ENCODE assay signal across 17 cellular contexts in the genomic region with DNA sequence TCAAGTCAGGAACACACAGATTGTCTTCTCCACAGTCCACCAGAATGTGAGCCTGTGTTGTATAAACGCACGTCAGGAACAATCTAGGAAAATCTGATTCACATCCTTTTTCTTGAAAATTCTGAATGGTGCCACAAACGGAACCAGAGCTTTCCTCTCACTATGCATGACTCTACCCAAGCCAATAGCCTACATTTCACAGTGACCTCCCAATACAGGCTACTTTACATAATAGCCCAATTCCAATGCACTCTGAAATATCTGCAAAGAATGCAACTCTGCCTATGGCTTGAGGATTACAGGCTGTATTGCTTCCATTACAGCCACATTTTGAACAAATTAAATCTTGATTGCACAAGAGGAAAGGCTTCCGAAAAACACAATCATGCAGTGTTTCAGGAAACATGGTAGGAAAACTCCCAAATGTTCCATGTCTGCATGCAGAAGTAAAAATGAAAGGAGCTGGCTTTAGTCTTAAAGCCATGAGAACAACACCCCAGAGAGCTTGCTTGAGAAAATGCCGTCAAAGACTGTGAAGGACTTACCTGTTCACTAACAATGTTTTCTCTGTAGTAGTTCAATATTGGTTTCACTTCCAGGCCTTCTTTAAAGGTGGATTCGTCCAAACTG.
DNase-seq lines count a peak whose midpoint lies in the region; ATAC-seq, FAIRE-seq and TF ChIP-seq lines count a peak whose summit lies in the region.
"Had no signal": no experiment of that assay in that cellular context is flagged by ENCODE, and none has a peak within 500 bp of the region (broad histone marks: within the 10 kb centered on the region; RNA-seq: fewer than 3 reads in every experiment).

No MANE protein-coding gene starts in this region.

- H3K14ac ChIP-seq in IMR-90 (replicated peaks; ENCODE audit: low read depth, low read length) = no peak overlapping the region

- H3K9me2 ChIP-seq in PC-9 (ENCODE audit: insufficient read depth) = no peaks in the 10 kb centered on the region

- H4K8ac ChIP-seq in IMR-90 (ENCODE audit: low read depth in 2 of 2, low read length in 2 of 2) = no peak overlapping the region

- H4K5ac ChIP-seq in IMR-90 (ENCODE audit: low read depth, low read length) = no peak overlapping the region

- CTCF ChIA-PET in IMR-90 (lab: Yijun Ruan, JAX) (no interaction called here), endothelial cell of umbilical vein (lab: Charles Lee) (interaction anchor here (2.4 kb wide), 1 partner anchor 8 kb away, joined by 7 read pairs; no protein-coding TSS in a partner anchor), PC-9 (lab: Charles Lee) (no interaction called here)

- no peak for TF ChIP-seq CTCF in left ventricle myocardium inferior (IDR thresholded peaks at IDR 0.05; ENCODE audit: borderline replicate concordance)
- no peak for TF ChIP-seq CTCF in IMR-90 (conservative IDR thresholded peaks at IDR 0.05; ENCODE audit: low read depth, low read length)
- no peak for TF ChIP-seq CTCF in endothelial cell of umbilical vein (IDR thresholded peaks at IDR 0.05; ENCODE audit: extremely low read depth in 1 of 2, insufficient read depth in 1 of 2, low read depth in 1 of 2, low read length in 2 of 2)
- no peak for TF ChIP-seq CTCF in thoracic aorta (IDR thresholded peaks at IDR 0.05)
- no peak for TF ChIP-seq CTCF in omental fat pad (IDR thresholded peaks at IDR 0.05)
- TF ChIP-seq CTCF in PC-9 (conservative IDR thresholded peaks at IDR 0.05) = no peak

- no peak overlapping the region for H2AK5ac ChIP-seq in IMR-90 (ENCODE audit: low read depth, low read length)

- H3K27me3 ChIP-seq in left ventricle myocardium inferior (ENCODE audit: low read depth) (no peaks in the 10 kb centered on the region), IMR-90 (ENCODE audit: control insufficient read depth, insufficient read depth, low read length) (peaks cover 9% of the 10 kb centered on the region), endothelial cell of umbilical vein (ENCODE audit: control insufficient read depth in 2 of 2, insufficient read depth in 2 of 2, low read length in 2 of 2) (peaks cover 13 to 22% of the 10 kb centered on the region in 2 experiments), thoracic aorta (replicated peaks; ENCODE audit: insufficient read depth) (no peaks in the 10 kb centered on the region), PC-9 (ENCODE audit: insufficient read depth, low read depth) (peaks cover 34% of the 10 kb centered on the region)

- H2BK20ac ChIP-seq in IMR-90 (ENCODE audit: low read depth, low read length) = no peak overlapping the region

- H3K23ac ChIP-seq in IMR-90 (ENCODE audit: low read depth, low read length) = no peak overlapping the region

- H4K20me1 ChIP-seq in IMR-90 (ENCODE audit: insufficient read depth, low read length) (no peaks in the 10 kb centered on the region), endothelial cell of umbilical vein (replicated peaks; ENCODE audit: control insufficient read depth, extremely low read depth, insufficient read depth, low read length) (no peaks in the 10 kb centered on the region), PC-9 (ENCODE audit: insufficient read depth) (no peaks in the 10 kb centered on the region)

- POLR2A ChIA-PET in IMR-90 (lab: Charles Lee; ENCODE audit: unreplicated experiment) (no interaction called here), endothelial cell of umbilical vein (lab: Charles Lee) (no interaction called here), PC-9 (lab: Charles Lee; ENCODE audit: unreplicated experiment) (no interaction called here)

- no peak overlapping the region for H2BK15ac ChIP-seq in IMR-90 (ENCODE audit: low read depth, low read length)

- no peak overlapping the region for H2BK5ac ChIP-seq in IMR-90 (ENCODE audit: low read depth, low read length, poor library complexity, severe bottlenecking)

- TF ChIP-seq POLR2A in IMR-90 (IDR thresholded peaks at IDR 0.05; ENCODE audit: low read depth, low read length) = no peak
- TF ChIP-seq POLR2A in endothelial cell of umbilical vein (IDR thresholded peaks at IDR 0.05; ENCODE audit: low read depth, low read length) = no peak

- H3K36me3 ChIP-seq in left ventricle myocardium inferior (no peaks in the 10 kb centered on the region), IMR-90 (ENCODE audit: control insufficient read depth, insufficient read depth, low read length) (no peaks in the 10 kb centered on the region), endothelial cell of umbilical vein (ENCODE audit: control insufficient read depth in 2 of 2, extremely low read depth in 1 of 2, insufficient read depth in 2 of 2, low read length in 2 of 2) (no peaks in the 10 kb centered on the region), thoracic aorta (peaks cover 66% of the 10 kb centered on the region), PC-9 (ENCODE audit: low read depth) (no peaks in the 10 kb centered on the region)

- peak overlapping the region; percentile 83 for H3K27ac ChIP-seq in left ventricle myocardium inferior (replicated peaks)
- H3K27ac ChIP-seq in IMR-90 (ENCODE audit: insufficient read depth, low read length) = no peak overlapping the region
- H3K27ac ChIP-seq in endothelial cell of umbilical vein (ENCODE audit: insufficient read depth, low read depth, low read length) = no peak overlapping the region
- peak overlapping the region; percentile 5 to 35 for H3K27ac ChIP-seq in thoracic aorta
- no peak overlapping the region for H3K27ac ChIP-seq in PC-9

- H3K9ac ChIP-seq in IMR-90 (ENCODE audit: low read depth, low read length) (no peak overlapping the region), endothelial cell of umbilical vein (replicated peaks; ENCODE audit: extremely low read depth, insufficient read depth, low read length) (no peak overlapping the region)

- in situ Hi-C loops in IMR-90 (cut with MboI; ENCODE audit: low sequenced_read_pairs) = no loop called here

- no peaks in the 10 kb centered on the region for H3F3A ChIP-seq in PC-9 (ENCODE audit: insufficient read depth, low read depth)

- no peak for TF ChIP-seq RAD21 in IMR-90 (IDR thresholded peaks at IDR 0.05; ENCODE audit: low read length)

- H2AK9ac ChIP-seq in IMR-90 (replicated peaks; ENCODE audit: low read depth, low read length, poor library complexity) = no peak overlapping the region

- WGBS in IMR-90 (ENCODE audit: extremely low coverage in 2 of 2, insufficient read length in 1 of 2), 2 experiments = no CpG with 5 or more reads among the region's 6 CpGs

- H3K4ac ChIP-seq in IMR-90 (ENCODE audit: low read depth, low read length) = no peak overlapping the region

- peak overlapping the region; percentile 26 for H3K4me3 ChIP-seq in left ventricle myocardium inferior
- no peak overlapping the region for H3K4me3 ChIP-seq in IMR-90 (ENCODE audit: insufficient read depth, low read depth, low read length)
- H3K4me3 ChIP-seq in endothelial cell of umbilical vein (replicated peaks in 1 of 3; ENCODE audit: insufficient read depth in 1 of 3, low read depth in 1 of 3, low read length in 3 of 3) = no peak overlapping the region
- no peak overlapping the region for H3K4me3 ChIP-seq in thoracic aorta
- no peak overlapping the region for H3K4me3 ChIP-seq in PC-9

- H3K18ac ChIP-seq in IMR-90 (ENCODE audit: low read depth, low read length) = no peak overlapping the region

- no peaks in the 10 kb centered on the region for H3K79me2 ChIP-seq in endothelial cell of umbilical vein (ENCODE audit: control insufficient read depth, insufficient read depth, low read length)
- H3K79me2 ChIP-seq in PC-9 (ENCODE audit: low read depth) = no peaks in the 10 kb centered on the region

- BruUV-seq in IMR-90 (replicated peaks; lab: Mats Ljungman, UMichigan) = no TSS peak
- BruUV-seq in endothelial cell of umbilical vein (replicated peaks; lab: Mats Ljungman, UMichigan) = no TSS peak
- BruUV-seq in PC-9 (replicated peaks; lab: Mats Ljungman, UMichigan) = no TSS peak

- FAIRE-seq in endothelial cell of umbilical vein (lab: Jason Lieb, UNC) = no peak

- no peak for DNase-seq in left ventricle myocardium inferior
- no peak for DNase-seq in left cardiac atrium
- DNase-seq in IMR-90 = no peak
- peak; percentile 5 for DNase-seq in endothelial cell of umbilical vein (ENCODE audit: low read depth, low spot score)
- no peak for DNase-seq in thoracic aorta (ENCODE audit: low spot score)
- DNase-seq in omental fat pad (ENCODE audit: low spot score) = no peak
- DNase-seq in NCI-H1694 treated with DMSO at 0.1 percent for 48 hours (lab: John Stamatoyannopoulos, UW) = no peak
- DNase-seq in PC-9 = no peak
- DNase-seq: Caco-2; CD4-positive, CD25-positive, alpha-beta regulatory T cell; DMS153; H9; KG1; NCI-H1436 treated with DMSO at 0.1 percent for 48 hours; NCI-H2081; NCI-H748 treated with DMSO at 0.1 percent for 48 hours; OCI-M1 had no signal

- H3K9me1 ChIP-seq in IMR-90 (ENCODE audit: insufficient read depth, low read length) (0 out of 2 replicates have a peak, but pooled peaks cover 4% of the 10 kb centered on the region), endothelial cell of umbilical vein (replicated peaks; ENCODE audit: control insufficient read depth, extremely low read depth, insufficient read depth, low read length) (no peaks in the 10 kb centered on the region)

- dilution Hi-C loops in IMR-90 (cut with HindIII; ENCODE audit: low sequenced_read_pairs, unreplicated experiment) = no loop called here
- dilution Hi-C loops in endothelial cell of umbilical vein (cut with MboI; ENCODE audit: extremely low pct_ligation_motif_present, low sequenced_read_pairs) = no loop called here

- intact Hi-C loops in left ventricle myocardium inferior (cut with micrococcal nuclease) (no loop called here), left cardiac atrium (cut with DNase I) (no loop called here), IMR-90 (cut with micrococcal nuclease) (no loop called here), endothelial cell of umbilical vein (cut with micrococcal nuclease) (no loop called here), PC-9 (cut with micrococcal nuclease; ENCODE audit: unreplicated experiment) (no loop called here)

- no peak overlapping the region for H3K56ac ChIP-seq in IMR-90 (ENCODE audit: extremely low read depth, insufficient read depth, low read length)

- no peak overlapping the region for H2AFZ ChIP-seq in IMR-90 (replicated peaks; ENCODE audit: low read length, poor library complexity)
- H2AFZ ChIP-seq in endothelial cell of umbilical vein (ENCODE audit: low read depth, low read length) = no peak overlapping the region
- no peak overlapping the region for H2AFZ ChIP-seq in PC-9

- no peak overlapping the region for H2BK120ac ChIP-seq in IMR-90 (ENCODE audit: low read depth, low read length)

- peaks cover 38% of the 10 kb centered on the region for H3K4me1 ChIP-seq in left ventricle myocardium inferior
- H3K4me1 ChIP-seq in IMR-90 (ENCODE audit: control insufficient read depth, insufficient read depth, low read length) = no peaks in the 10 kb centered on the region
- peaks cover 6% of the 10 kb centered on the region for H3K4me1 ChIP-seq in endothelial cell of umbilical vein (ENCODE audit: control insufficient read depth, extremely low read depth, insufficient read depth, low read length)
- H3K4me1 ChIP-seq in thoracic aorta (ENCODE audit: control insufficient read depth in 1 of 2, low read depth in 2 of 2) = peaks cover 4 to 68% of the 10 kb centered on the region in 2 donors
- H3K4me1 ChIP-seq in PC-9 (replicated peaks; ENCODE audit: insufficient read depth) = no peaks in the 10 kb centered on the region
- H3K4me1 ChIP-seq: Caco-2 had no signal

- no peak overlapping the region for H4K91ac ChIP-seq in IMR-90 (ENCODE audit: insufficient read depth, low read depth, low read length)

- no peaks in the 10 kb centered on the region for H3K79me1 ChIP-seq in IMR-90 (ENCODE audit: low read depth in 1 of 2, low read length in 2 of 2)

- ATAC-seq in left cardiac atrium (no peak), IMR-90 (ENCODE audit: low read depth) (no peak), thoracic aorta (ENCODE audit: insufficient number of reproducible peaks, low FRiP score, low read depth) (no peak), omental fat pad (ENCODE audit: low FRiP score) (no peak)

- H3K9me3 ChIP-seq in left ventricle myocardium inferior (replicated peaks) = no peaks in the 10 kb centered on the region
- H3K9me3 ChIP-seq in IMR-90 (ENCODE audit: control insufficient read depth, insufficient read depth, low read length) = no peaks in the 10 kb centered on the region
- H3K9me3 ChIP-seq in endothelial cell of umbilical vein (replicated peaks; ENCODE audit: control insufficient read depth, insufficient read depth, low read length) = no peaks in the 10 kb centered on the region
- H3K9me3 ChIP-seq in thoracic aorta = no peaks in the 10 kb centered on the region
- H3K9me3 ChIP-seq in PC-9 (ENCODE audit: insufficient read depth, low read depth) = no peaks in the 10 kb centered on the region
- H3K9me3 ChIP-seq: Caco-2 had no signal

- H3K4me2 ChIP-seq in IMR-90 (ENCODE audit: low read depth, low read length) (no peak overlapping the region), endothelial cell of umbilical vein (ENCODE audit: insufficient read depth, low read length) (no peak overlapping the region), PC-9 (no peak overlapping the region)

Comparison
In these comparisons a context has a peak if more than half of its experiments do, and no peak if none do; other contexts are left out.
1. H3K27ac ChIP-seq: peak in left ventricle myocardium inferior (single experiment) and thoracic aorta (2 of 2); none in IMR-90 (single experiment), endothelial cell of umbilical vein (single experiment) and PC-9 (single experiment).